ENCODE assay signal across 16 cellular contexts in the genomic region with DNA sequence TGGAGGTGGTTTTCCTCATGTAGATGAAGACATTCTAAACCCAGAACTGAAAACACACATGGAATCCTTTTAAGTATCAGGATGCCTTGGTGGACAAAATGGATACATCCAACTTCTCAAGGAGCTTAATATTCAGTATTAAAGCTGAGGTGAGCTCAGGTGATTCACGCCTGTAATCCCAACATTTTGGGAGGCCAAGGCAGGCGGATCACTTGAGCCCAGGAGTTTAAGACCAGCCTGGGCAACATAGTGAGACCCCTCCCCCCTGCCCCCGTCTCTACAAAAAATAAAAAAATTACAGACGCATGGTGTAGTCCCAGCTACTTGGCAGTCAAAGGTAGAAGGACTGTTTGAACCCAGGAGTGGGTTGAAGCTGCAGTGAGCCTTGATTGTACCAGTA. TPM values are rescaled to one million over a fixed set of nuclear protein-coding genes. Genes with fewer than 3 reads are reported as not detected.
A peak's percentile ranks its signal among the peaks of the same experiment; 100 is the strongest.
DNase-seq lines count a peak whose midpoint lies in the region; TF ChIP-seq lines count a peak whose summit lies in the region.
"Had no signal": no experiment of that assay in that cellular context is flagged by ENCODE, and none has a peak within 500 bp of the region (broad histone marks: within the 10 kb centered on the region; RNA-seq: fewer than 3 reads in every experiment).

No MANE protein-coding gene starts in this region.

- WGBS in endodermal cell (ENCODE audit: insufficient coverage in 1 of 2, insufficient read length in 1 of 2), 2 experiments = 93 to 100% methylated on average over 2 to 4 of the region's 4 CpGs
- 78 to 100% methylated on average over 1 to 3 of the region's 4 CpGs for WGBS in mesodermal cell (ENCODE audit: insufficient coverage in 2 of 2), 2 experiments

- peaks cover 32% of the 10 kb centered on the region for H3K4me1 ChIP-seq in HUES6 (ENCODE audit: control insufficient read depth, insufficient read depth, low read length)
- H3K4me1 ChIP-seq in endodermal cell (ENCODE audit: control insufficient read depth, insufficient read depth, low read length) = no peaks in the 10 kb centered on the region
- H3K4me1 ChIP-seq in mesodermal cell (ENCODE audit: control insufficient read depth, insufficient read depth, low read length, poor library complexity, severe bottlenecking) = no peaks in the 10 kb centered on the region

- H3K36me3 ChIP-seq in HUES6 (ENCODE audit: control insufficient read depth, insufficient read depth, low read length) (peaks cover 4% of the 10 kb centered on the region; the same call in 1 of the 2 replicates), endodermal cell (ENCODE audit: control insufficient read depth, insufficient read depth, low read length) (no peaks in the 10 kb centered on the region), mesodermal cell (ENCODE audit: control insufficient read depth, insufficient read depth, low read length) (no peaks in the 10 kb centered on the region)

- DNase-seq in endodermal cell = no peak
- DNase-seq in substantia nigra (lab: John Stamatoyannopoulos, UW) = no peak
- DNase-seq in RPMI8226 = no peak
- no peak for DNase-seq in UCSD-AML1 (lab: John Stamatoyannopoulos, UW; ENCODE audit: unreplicated experiment)
- no peak for DNase-seq in NCI-H69 (lab: John Stamatoyannopoulos, UW)
- DNase-seq: AML-193; Calu3; HCEC 1CT; NCI-H1436 treated with DMSO at 0.1 percent for 48 hours; NCI-H2081; NCI-H524; NK-92 treated with Interleukin-12 subunit alpha and Interleukin-12 subunit beta, amount 100 ng/mL, for 24 hours had no signal

- H3K27ac Mint-ChIP-seq in endodermal cell = peak overlapping the region; percentile 79

- H3K27me3 ChIP-seq in HUES6 (ENCODE audit: control insufficient read depth, insufficient read depth, low read length) (no peaks in the 10 kb centered on the region), endodermal cell (ENCODE audit: control insufficient read depth, insufficient read depth, low read length, poor library complexity, severe bottlenecking) (no peaks in the 10 kb centered on the region)

- peaks cover 3% of the 10 kb centered on the region for H3K36me3 Mint-ChIP-seq in endodermal cell (ENCODE audit: low read depth)

- H3K9me3 ChIP-seq in HUES6 (ENCODE audit: control insufficient read depth, insufficient read depth, low read depth, low read length) = peaks cover 23% of the 10 kb centered on the region
- H3K9me3 ChIP-seq in endodermal cell (ENCODE audit: control insufficient read depth, low read length) = peaks cover 24% of the 10 kb centered on the region
- peaks cover 21% of the 10 kb centered on the region for H3K9me3 ChIP-seq in mesodermal cell (ENCODE audit: control insufficient read depth, low read length)

- peaks cover 17% of the 10 kb centered on the region for H3K4me1 Mint-ChIP-seq in endodermal cell

- no peak for TF ChIP-seq CTCF in endodermal cell (conservative IDR thresholded peaks at IDR 0.05)

- peaks cover 27% of the 10 kb centered on the region for H3K9me3 Mint-ChIP-seq in endodermal cell

- H3K4me3 Mint-ChIP-seq in endodermal cell = no peak overlapping the region

- 0 out of 2 replicates have a peak overlapping the region, but pooled peaks have one; percentile 24 for H3K4me3 ChIP-seq in HUES6 (ENCODE audit: low read depth, low read length)
- no peak overlapping the region for H3K4me3 ChIP-seq in endodermal cell (ENCODE audit: low read length)
- H3K4me3 ChIP-seq in mesodermal cell (ENCODE audit: extremely low read depth, insufficient read depth, low read length, poor library complexity, severe bottlenecking) = no peak overlapping the region
- H3K4me3 ChIP-seq: GM12878 had no signal

- H3K9ac ChIP-seq in HUES6 (ENCODE audit: low read length) (peak overlapping the region; percentile 69), endodermal cell (ENCODE audit: extremely low read depth, low read length, poor library complexity, severe bottlenecking) (no peak overlapping the region)

- peak overlapping the region; percentile 96 for H3K27ac ChIP-seq in HUES6 (ENCODE audit: low read depth, low read length)
- H3K27ac ChIP-seq in endodermal cell (ENCODE audit: low read depth, low read length) = peak overlapping the region; percentile 80
- H3K27ac ChIP-seq in mesodermal cell (ENCODE audit: low read depth, low read length, severe bottlenecking) = peak overlapping the region; percentile 71
- peak overlapping the region; percentile 33 for H3K27ac ChIP-seq in substantia nigra (ENCODE audit: low read depth, low read length, poor library complexity, severe bottlenecking)

- no peaks in the 10 kb centered on the region for H3K27me3 Mint-ChIP-seq in endodermal cell (ENCODE audit: insufficient read depth)

RNA-seq across cellular contexts. Expression of gene DPRX, which starts 28.8 kb away (rescaled TPM):
- not detected for total RNA-seq in endodermal cell
- polyA plus RNA-seq in endodermal cell (2013, experiment 1 of 2) = not detected
- polyA plus RNA-seq in endodermal cell (2013, experiment 2 of 2) = not detected
- not detected for polyA plus RNA-seq in mesodermal cell (2013, experiment 1 of 2)
- polyA plus RNA-seq in mesodermal cell (2013, experiment 2 of 2) = not detected
- total RNA-seq: Calu3, G401, GM12878 had no signal
- polyA plus RNA-seq: GM12878 had no signal

Comparison
In these comparisons a context has a peak if more than half of its experiments do, and no peak if none do; other contexts are left out.
1. H3K27ac ChIP-seq: peak in every context shown above with its lines; median percentile 96 in HUES6; 80 in endodermal cell; 71 in mesodermal cell; 33 in substantia nigra.